In the genomic region with DNA sequence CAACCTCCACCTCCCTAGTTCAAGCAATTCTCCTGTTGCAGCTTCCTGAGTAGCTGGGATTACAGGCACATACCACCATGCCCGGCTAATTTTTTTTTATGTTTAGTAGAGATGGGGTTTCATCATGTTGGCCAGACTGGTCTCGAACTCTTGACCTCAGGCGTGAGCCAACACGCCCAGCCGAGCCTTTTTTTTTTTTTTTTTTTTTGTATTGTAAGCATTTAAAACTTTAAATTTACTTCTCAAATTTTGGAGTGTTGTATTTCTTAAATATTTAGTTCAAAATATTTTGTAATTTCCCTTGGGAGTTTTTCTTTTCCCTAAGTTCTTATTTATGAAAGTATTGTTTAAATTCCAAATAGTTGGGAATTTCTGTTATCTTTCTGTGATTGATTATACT, we compare ENCODE assay signal across 28 cellular contexts.
"Had no signal": no experiment of that assay in that cellular context is flagged by ENCODE, and none has a peak within 500 bp of the region (broad histone marks: within the 10 kb centered on the region; RNA-seq: fewer than 3 reads in every experiment).

No MANE protein-coding gene starts in this region.

- DNase-seq: activated CD4-positive, alpha-beta memory T cell treated with anti-CD3 and anti-CD28 coated beads, Interleukin-2, amount 10 ng/mL, durations not matched to agents 7 days and 5 days; activated CD4-positive, alpha-beta T cell treated with anti-CD3 and anti-CD28 coated beads for 1 hour; activated CD4-positive, alpha-beta T cell treated with anti-CD3 and anti-CD28 coated beads for 36 hours; activated CD4-positive, alpha-beta T cell treated with anti-CD3 and anti-CD28 coated beads for 48 hours; activated CD4-positive, alpha-beta T cell treated with anti-CD3 and anti-CD28 coated beads, Interleukin-2, amount 10 ng/mL, durations not matched to agents 7 days and 5 days; activated CD4-positive, alpha-beta T cell treated with anti-CD3 and anti-CD28 coated beads, Interleukin-2, amount 50 U/mL, for 48 hours; activated CD4-positive, CD25-positive, alpha-beta regulatory T cell; activated CD8-positive, alpha-beta memory T cell treated with anti-CD3 and anti-CD28 coated beads for 24 hours; activated CD8-positive, alpha-beta memory T cell treated with anti-CD3 and anti-CD28 coated beads, Interleukin-2, amount 10 ng/mL, durations not matched to agents 7 days and 5 days; activated CD8-positive, alpha-beta memory T cell treated with anti-CD3 and anti-CD28 coated beads, Interleukin-2, amount 50 U/mL, for 48 hours; activated CD8-positive, alpha-beta T cell treated with anti-CD3 and anti-CD28 coated beads, Interleukin-2, amount 10 ng/mL, durations not matched to agents 7 days and 5 days; activated effector memory CD4-positive, alpha-beta T cell treated with Interleukin-2 at 50 U/mL for 16 hours; activated gamma-delta T cell; activated naive CD4-positive, alpha-beta T cell treated with anti-CD3 and anti-CD28 coated beads, Interleukin-2, amount 10 ng/mL, durations not matched to agents 7 days and 5 days; activated naive CD4-positive, alpha-beta T cell treated with Interleukin-2 at 50 U/mL for 16 hours; activated naive CD8-positive, alpha-beta T cell treated with anti-CD3 and anti-CD28 coated beads, Interleukin-2, amount 10 ng/mL, durations not matched to agents 7 days and 5 days; activated naive CD8-positive, alpha-beta T cell treated with anti-CD3 and anti-CD28 coated beads, Interleukin-2, amount 50 U/mL, for 24 hours; activated T-cell treated with anti-CD3 and anti-CD28 coated beads, Interleukin-2, amount 50 U/mL, for 24 hours; activated T-cell treated with anti-CD3 and anti-CD28 coated beads, Interleukin-2, amount 50 U/mL, for 48 hours; amygdala; anterior cingulate cortex; caudate nucleus; cerebellar nuclear complex; T-helper 2 cell; T-helper 9 cell; WERI-Rb-1 had no signal

- ATAC-seq: activated CD4-positive, alpha-beta T cell treated with anti-CD3 and anti-CD28 coated beads for 36 hours; activated CD4-positive, CD25-positive, alpha-beta regulatory T cell treated with anti-CD3 and anti-CD28 coated beads, Interleukin-2, amount 50 U/mL, for 24 hours; activated CD8-positive, alpha-beta memory T cell treated with anti-CD3 and anti-CD28 coated beads, Interleukin-2, amount 10 ng/mL, durations not matched to agents 7 days and 5 days; activated CD8-positive, alpha-beta T cell treated with anti-CD3 and anti-CD28 coated beads, Interleukin-2, amount 10 ng/mL, durations not matched to agents 7 days and 5 days; activated naive CD8-positive, alpha-beta T cell treated with anti-CD3 and anti-CD28 coated beads, Interleukin-2, amount 50 U/mL, for 24 hours; WTC11 had no signal
